ENCODE assay signal across 8 cellular contexts in the genomic region with DNA sequence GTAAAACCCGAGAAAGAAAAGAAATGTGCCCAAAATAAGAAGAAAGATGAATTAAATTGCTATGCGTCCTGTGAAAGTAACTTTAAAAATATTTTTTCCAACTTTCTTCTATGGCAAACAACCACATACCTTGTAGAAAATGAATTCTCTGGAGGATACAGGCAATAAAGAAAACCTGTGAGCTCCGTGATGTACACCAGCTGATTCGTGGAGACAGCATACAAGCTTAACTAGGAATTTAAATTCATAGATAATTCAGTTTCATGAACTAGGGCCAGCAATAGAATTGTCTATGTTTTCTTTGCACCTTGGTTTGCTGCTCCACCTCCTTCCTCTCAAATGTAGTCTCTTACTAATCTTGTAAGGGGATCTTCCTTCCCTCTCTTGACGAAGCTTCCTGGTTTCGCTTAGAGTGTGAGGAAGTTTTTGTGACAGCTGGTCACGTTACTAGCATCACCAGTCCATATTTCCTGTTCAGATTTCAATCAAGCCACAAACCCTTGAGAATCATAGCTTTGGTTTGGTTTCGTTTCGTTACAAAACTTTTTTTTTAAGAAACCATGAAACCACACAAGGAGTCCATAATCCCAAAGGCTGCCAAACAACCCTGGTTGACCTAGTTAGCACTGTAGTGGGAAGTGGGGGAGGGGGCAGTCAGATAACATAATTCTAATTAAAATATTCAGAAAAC. TPM values are rescaled to one million over a fixed set of nuclear protein-coding genes. Genes with fewer than 3 reads are reported as not detected.
DNase-seq lines count a peak whose midpoint lies in the region; ATAC-seq and TF ChIP-seq lines count a peak whose summit lies in the region.

No MANE protein-coding gene starts in this region.

- H3K9ac ChIP-seq in BLaER1, result peak overlapping the region; percentile 27; the same call in 1 of the 2 replicates

- no peaks in the 10 kb centered on the region for H4K20me1 ChIP-seq in BLaER1

- H3K27ac ChIP-seq in BLaER1, result peak overlapping the region; percentile 58
- H3K27ac ChIP-seq in ascending aorta, result no peak overlapping the region
- peak overlapping the region; percentile 55 for H3K27ac ChIP-seq in naive thymus-derived CD4-positive, alpha-beta T cell (ENCODE audit: low read depth, low read length)
- H3K27ac ChIP-seq in sigmoid colon, result peak overlapping the region in 1 of 4 donors; percentile 19

- H3K36me3 Mint-ChIP-seq in naive thymus-derived CD4-positive, alpha-beta T cell, result peaks cover 0 to 3% (median 0%) of the 10 kb centered on the region in 5 donors

- H3K4me1 ChIP-seq in BLaER1, result peaks cover 62% of the 10 kb centered on the region
- no peaks in the 10 kb centered on the region for H3K4me1 ChIP-seq in ascending aorta
- H3K4me1 ChIP-seq in naive thymus-derived CD4-positive, alpha-beta T cell (ENCODE audit: control insufficient read depth in 2 of 2, insufficient read depth in 2 of 2, low read length in 2 of 2), result peaks cover 5 to 11% of the 10 kb centered on the region in 2 donors
- no peaks in the 10 kb centered on the region for H3K4me1 ChIP-seq in sigmoid colon

- no peaks in the 10 kb centered on the region for H3K27me3 ChIP-seq in BLaER1
- no peaks in the 10 kb centered on the region for H3K27me3 ChIP-seq in ascending aorta
- no peaks in the 10 kb centered on the region for H3K27me3 ChIP-seq in naive thymus-derived CD4-positive, alpha-beta T cell (ENCODE audit: control insufficient read depth in 2 of 2, insufficient read depth in 2 of 2, low read length in 2 of 2)
- no peaks in the 10 kb centered on the region for H3K27me3 ChIP-seq in sigmoid colon

- H3K9me3 ChIP-seq in BLaER1 (peaks cover 44% of the 10 kb centered on the region), ascending aorta (no peaks in the 10 kb centered on the region), sigmoid colon (no peaks in the 10 kb centered on the region)
- no peaks in the 10 kb centered on the region for H3K9me3 ChIP-seq in naive thymus-derived CD4-positive, alpha-beta T cell (ENCODE audit: control insufficient read depth in 2 of 3, low read length in 3 of 3)

- no peak for TF ChIP-seq EP300 in sigmoid colon (IDR thresholded peaks at IDR 0.05)

- CTCF ChIA-PET in naive thymus-derived CD4-positive, alpha-beta T cell (lab: Charles Lee), result interaction anchor here (1.0 kb wide), 1 partner anchor 121 kb away, joined by 3 read pairs; no protein-coding TSS in a partner anchor

- no peak for TF ChIP-seq POLR2A in sigmoid colon (IDR thresholded peaks at IDR 0.05)

- peak overlapping the region in 8 of 9 donors; percentile 75 to 91 (median 83) for H3K27ac Mint-ChIP-seq in naive thymus-derived CD4-positive, alpha-beta T cell

- POLR2A ChIA-PET in naive thymus-derived CD4-positive, alpha-beta T cell (lab: Charles Lee), result interaction anchor here (0.6 kb wide), 1 partner anchor 102 kb away, joined by 3 read pairs; no protein-coding TSS in a partner anchor

- H3K4me3 Mint-ChIP-seq in naive thymus-derived CD4-positive, alpha-beta T cell, result peak overlapping the region; percentile 38 to 87 (median 76)

- peaks cover 7 to 28% (median 18%) of the 10 kb centered on the region in 7 donors for H3K4me1 Mint-ChIP-seq in naive thymus-derived CD4-positive, alpha-beta T cell

- peaks cover 0 to 7% (median 4%) of the 10 kb centered on the region in 11 donors for H3K9me3 Mint-ChIP-seq in naive thymus-derived CD4-positive, alpha-beta T cell

- peak overlapping the region; percentile 69 for H3K4me2 ChIP-seq in BLaER1

- peak; percentile 7 for DNase-seq in NCI-H69 (lab: John Stamatoyannopoulos, UW)
- DNase-seq in ascending aorta (ENCODE audit: low spot score in 2 of 2), result no peak
- peak in 7 of 9 donors; percentile 13 to 69 (median 58) for DNase-seq in naive thymus-derived CD4-positive, alpha-beta T cell
- DNase-seq in D341Med (ENCODE audit: low spot score), result no peak
- DNase-seq in sigmoid colon, result no peak
- no peak for DNase-seq in NCI-H1105 treated with DMSO at 0.1 percent for 48 hours (lab: John Stamatoyannopoulos, UW)

- ATAC-seq in GM21360 (IDR thresholded peaks at IDR 0.05; ENCODE audit: unreplicated experiment), result peak; percentile 63
- ATAC-seq in naive thymus-derived CD4-positive, alpha-beta T cell, result peak; percentile 93

- intact Hi-C loops in ascending aorta (cut with DNase I), result no loop called here
- intact Hi-C loops in naive thymus-derived CD4-positive, alpha-beta T cell (cut with micrococcal nuclease), result loop anchor here (1.0 to 2.0 kb wide), 2 partner anchors 35 to 37 kb away; partner anchors contain the start of gene GREM2 (in 1 of the 2)
- intact Hi-C loops in sigmoid colon (cut with DNase I), result no loop called here

- WGBS in sigmoid colon, 2 donors, result 52 to 74% methylated on average over 9 of the region's 9 CpGs

- peaks cover 0 to 3% (median 0%) of the 10 kb centered on the region in 5 donors for H3K27me3 Mint-ChIP-seq in naive thymus-derived CD4-positive, alpha-beta T cell

- H3K4me3 ChIP-seq in BLaER1 (peak overlapping the region; percentile 48), ascending aorta (peak overlapping the region; percentile 18 to 33), sigmoid colon (peak overlapping the region in 1 of 4 donors; percentile 5)
- peak overlapping the region; percentile 14 for H3K4me3 ChIP-seq in naive thymus-derived CD4-positive, alpha-beta T cell (ENCODE audit: low read length)

- TF ChIP-seq CTCF in ascending aorta (IDR thresholded peaks at IDR 0.05) (no peak), sigmoid colon (IDR thresholded peaks at IDR 0.05) (no peak)

- H3K36me3 ChIP-seq in BLaER1 (peaks cover 6% of the 10 kb centered on the region; the same call in 1 of the 2 replicates), ascending aorta (no peaks in the 10 kb centered on the region), sigmoid colon (no peaks in the 10 kb centered on the region)
- no peaks in the 10 kb centered on the region for H3K36me3 ChIP-seq in naive thymus-derived CD4-positive, alpha-beta T cell (ENCODE audit: control insufficient read depth in 2 of 3, insufficient read depth in 3 of 3, low read length in 3 of 3)

RNA-seq across cellular contexts. Expression of gene GREM2, which starts 35.8 kb away (rescaled TPM):
- total RNA-seq in ascending aorta, result not detected
- total RNA-seq in naive thymus-derived CD4-positive, alpha-beta T cell, result 1 to 10 TPM in 2 of 5 experiments, under 1 TPM in 3; 0.31 to 5.2 (median 0.75) TPM
- polyA plus RNA-seq in naive thymus-derived CD4-positive, alpha-beta T cell, result under 1 TPM in 1 of 2 donors, not detected in 1; 0.05 TPM
- 10 to 100 TPM in 2 of 4 donors, 1 to 10 TPM in 2; 9.4 to 18.7 (median 13.9) TPM for total RNA-seq in sigmoid colon
- polyA plus RNA-seq in sigmoid colon, result 1 to 10 TPM in 2 of 3 donors, under 1 TPM in 1; 0.46 to 3.8 (median 1.2) TPM

Comparison
In these comparisons a context has a peak if more than half of its experiments do, and no peak if none do; other contexts are left out.
1. H3K27ac ChIP-seq: peak in BLaER1 (single experiment) and naive thymus-derived CD4-positive, alpha-beta T cell (single experiment); none in ascending aorta (0 of 2).
2. DNase-seq: peak in NCI-H69 (single experiment) and naive thymus-derived CD4-positive, alpha-beta T cell (7 of 9); none in ascending aorta (0 of 2), D341Med (single experiment), sigmoid colon (single experiment) and NCI-H1105 treated with DMSO at 0.1 percent for 48 hours (single experiment).
3. intact Hi-C loops: an anchor here in naive thymus-derived CD4-positive, alpha-beta T cell (1.0 to 2.0 kb wide); none called in ascending aorta and sigmoid colon.